ENCODE assay signal across 1 cellular context in the genomic region with DNA sequence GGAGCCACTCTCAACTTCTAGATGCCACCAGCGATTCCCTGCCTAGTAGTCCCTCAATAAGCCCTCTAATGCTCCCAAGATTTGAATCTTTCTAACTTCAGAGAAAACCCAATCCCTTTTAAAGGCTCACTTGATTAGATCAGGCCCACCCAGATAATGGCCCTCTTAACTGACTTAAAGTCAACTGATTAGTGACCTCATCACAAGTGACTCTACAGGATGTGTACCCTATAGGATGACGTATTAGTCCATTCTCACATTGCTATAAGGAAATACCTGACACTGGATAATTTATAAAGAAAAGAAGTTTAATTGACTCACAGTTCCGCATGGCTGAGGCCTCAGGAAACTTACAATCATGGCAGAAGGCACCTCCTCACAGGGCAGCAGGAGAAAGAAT.
TF ChIP-seq lines count a peak whose summit lies in the region.

No MANE protein-coding gene starts in this region.

TF ChIP-seq in HepG2, 621 proteins besides CTCF, POLR2A, EP300 and RAD21 (continued from another document):
- TF ChIP-seq, protein P1, sequence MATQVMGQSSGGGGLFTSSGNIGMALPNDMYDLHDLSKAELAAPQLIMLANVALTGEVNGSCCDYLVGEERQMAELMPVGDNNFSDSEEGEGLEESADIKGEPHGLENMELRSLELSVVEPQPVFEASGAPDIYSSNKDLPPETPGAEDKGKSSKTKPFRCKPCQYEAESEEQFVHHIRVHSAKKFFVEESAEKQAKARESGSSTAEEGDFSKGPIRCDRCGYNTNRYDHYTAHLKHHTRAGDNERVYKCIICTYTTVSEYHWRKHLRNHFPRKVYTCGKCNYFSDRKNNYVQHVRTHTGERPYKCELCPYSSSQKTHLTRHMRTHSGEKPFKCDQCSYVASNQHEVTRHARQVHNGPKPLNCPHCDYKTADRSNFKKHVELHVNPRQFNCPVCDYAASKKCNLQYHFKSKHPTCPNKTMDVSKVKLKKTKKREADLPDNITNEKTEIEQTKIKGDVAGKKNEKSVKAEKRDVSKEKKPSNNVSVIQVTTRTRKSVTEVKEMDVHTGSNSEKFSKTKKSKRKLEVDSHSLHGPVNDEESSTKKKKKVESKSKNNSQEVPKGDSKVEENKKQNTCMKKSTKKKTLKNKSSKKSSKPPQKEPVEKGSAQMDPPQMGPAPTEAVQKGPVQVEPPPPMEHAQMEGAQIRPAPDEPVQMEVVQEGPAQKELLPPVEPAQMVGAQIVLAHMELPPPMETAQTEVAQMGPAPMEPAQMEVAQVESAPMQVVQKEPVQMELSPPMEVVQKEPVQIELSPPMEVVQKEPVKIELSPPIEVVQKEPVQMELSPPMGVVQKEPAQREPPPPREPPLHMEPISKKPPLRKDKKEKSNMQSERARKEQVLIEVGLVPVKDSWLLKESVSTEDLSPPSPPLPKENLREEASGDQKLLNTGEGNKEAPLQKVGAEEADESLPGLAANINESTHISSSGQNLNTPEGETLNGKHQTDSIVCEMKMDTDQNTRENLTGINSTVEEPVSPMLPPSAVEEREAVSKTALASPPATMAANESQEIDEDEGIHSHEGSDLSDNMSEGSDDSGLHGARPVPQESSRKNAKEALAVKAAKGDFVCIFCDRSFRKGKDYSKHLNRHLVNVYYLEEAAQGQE (IDR thresholded peaks at IDR 0.05; ENCODE audit: borderline replicate concordance in 1 of 2, low read depth in 1 of 2, low read length in 2 of 2): no peak
- TF ChIP-seq ZNF569 (CRISPR knock-in tag; IDR thresholded peaks at IDR 0.05; ENCODE audit: borderline replicate concordance): no peak
